12 cellular contexts compared by ENCODE assay signal in the genomic region with DNA sequence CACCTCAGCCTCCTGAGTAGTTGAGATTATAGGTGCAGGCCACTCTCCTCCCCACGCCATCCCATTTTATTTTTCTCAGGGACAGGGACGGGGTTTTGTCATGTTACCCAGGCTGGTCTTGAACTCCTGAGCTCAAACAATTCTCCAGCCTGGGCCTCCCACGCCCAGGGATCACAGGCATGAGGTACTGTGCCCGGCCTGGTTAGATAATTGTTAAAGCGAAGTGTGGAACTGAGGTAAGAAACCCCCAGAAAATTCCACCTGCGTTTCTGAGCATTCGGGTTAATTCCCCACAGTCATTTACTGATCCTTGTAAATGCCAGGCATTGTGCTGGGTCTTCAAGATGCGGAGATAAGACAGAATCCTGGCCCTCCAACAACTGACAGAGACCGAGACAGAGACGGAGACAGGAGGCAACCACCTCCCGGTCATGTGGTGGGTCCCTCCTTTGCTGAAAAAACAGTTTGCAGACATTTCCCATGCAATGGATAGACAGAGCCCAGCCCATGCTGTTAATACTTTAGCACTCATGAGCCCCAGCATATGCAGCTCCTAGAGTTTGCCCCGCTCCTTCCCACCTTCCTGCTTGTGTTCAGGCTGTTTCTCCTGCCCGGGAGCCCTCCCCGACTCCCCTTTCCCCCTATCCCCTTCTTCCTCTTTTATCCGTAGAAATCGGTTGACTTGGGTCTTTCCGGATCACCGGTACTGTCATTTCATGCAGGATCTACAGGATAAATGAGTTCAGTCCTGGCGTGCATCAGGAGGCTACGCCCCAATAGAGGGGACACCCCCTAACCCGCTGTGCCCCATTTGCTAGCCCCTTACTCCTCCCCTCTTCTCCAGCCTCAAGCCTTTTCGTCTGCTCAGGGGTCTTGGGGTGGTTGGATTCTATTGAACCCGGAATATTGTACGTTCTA. TPM values are rescaled to one million over a fixed set of nuclear protein-coding genes. Genes with fewer than 3 reads are reported as not detected.
DNase-seq lines count a peak whose midpoint lies in the region; ATAC-seq and TF ChIP-seq lines count a peak whose summit lies in the region.
"Had no signal": no experiment of that assay in that cellular context is flagged by ENCODE, and none has a peak within 500 bp of the region (broad histone marks: within the 10 kb centered on the region; RNA-seq: fewer than 3 reads in every experiment).

No MANE protein-coding gene starts in this region.

- peak; percentile 50 for DNase-seq in activated effector memory CD4-positive, alpha-beta T cell treated with anti-CD3 and anti-CD28 coated beads, Interleukin-2, amount 50 U/mL, for 16 hours
- no peak for DNase-seq in activated effector memory CD4-positive, alpha-beta T cell treated with Interleukin-2 at 50 U/mL for 16 hours
- DNase-seq in glutamatergic neuron = no peak
- DNase-seq in trophoblast cell = no peak
- DNase-seq in NCI-H146 treated with DMSO at 0.1 percent for 48 hours (lab: John Stamatoyannopoulos, UW; ENCODE audit: unreplicated experiment) = no peak
- DNase-seq in NCI-H524 treated with DMSO at 0.1 percent for 48 hours (lab: John Stamatoyannopoulos, UW) = no peak
- DNase-seq: central memory CD4-positive, alpha-beta T cell; left colon had no signal

- peak overlapping the region; percentile 64 for H3K18ac ChIP-seq in trophoblast cell (ENCODE audit: low read length)

- peak overlapping the region; percentile 30 for H2AFZ ChIP-seq in trophoblast cell (ENCODE audit: insufficient read depth, low read length, poor library complexity)

- peaks cover 8% of the 10 kb centered on the region for H3K4me1 Mint-ChIP-seq in glutamatergic neuron (ENCODE audit: low read depth, unreplicated experiment)

- ATAC-seq in GM18511 (IDR thresholded peaks at IDR 0.05; ENCODE audit: unreplicated experiment) = no peak
- ATAC-seq: left colon had no signal

- H3K4ac ChIP-seq in trophoblast cell (ENCODE audit: low read depth, low read length) = peak overlapping the region; percentile 55

- peak overlapping the region; percentile 90 for H2BK12ac ChIP-seq in trophoblast cell (ENCODE audit: low read length)

- H3K36me3 Mint-ChIP-seq in glutamatergic neuron (ENCODE audit: unreplicated experiment) = no peaks in the 10 kb centered on the region

- H3K36me3 ChIP-seq in trophoblast cell (ENCODE audit: control insufficient read depth in 1 of 2, insufficient read depth in 2 of 2, low read length in 2 of 2) (peaks cover 13 to 15% of the 10 kb centered on the region in 2 experiments), urinary bladder (ENCODE audit: insufficient read depth) (no peaks in the 10 kb centered on the region)

- H3K23ac ChIP-seq in trophoblast cell (ENCODE audit: low read length) = no peak overlapping the region

- peak overlapping the region; percentile 79 for H2AK5ac ChIP-seq in trophoblast cell (ENCODE audit: low read length)

- H3K4me2 ChIP-seq in trophoblast cell (ENCODE audit: low read length) = peak overlapping the region; percentile 50

- no peak overlapping the region for H3K4me3 Mint-ChIP-seq in glutamatergic neuron (ENCODE audit: unreplicated experiment)

- peak overlapping the region; percentile 92 for H2BK5ac ChIP-seq in trophoblast cell (ENCODE audit: low read depth, low read length, poor library complexity)

- H3K79me1 ChIP-seq in trophoblast cell (ENCODE audit: low read length) = peaks cover 28% of the 10 kb centered on the region

- H3K27ac Mint-ChIP-seq in glutamatergic neuron (ENCODE audit: unreplicated experiment) = peak overlapping the region; percentile 38
- H3K27ac Mint-ChIP-seq: activated T-helper 1 cell treated with anti-CD3 and anti-CD28 coated beads, Interleukin-12 subunit alpha, Interleukin-12 subunit beta, Interleukin-2, Interleukin-4 antibody, amounts not matched to agents 30 ng/mL and 10 ng/mL and 1 ng/mL, durations not matched to agents 14 hours and 24 hours and 36 hours had no signal

- H3K9me3 ChIP-seq in trophoblast cell (ENCODE audit: insufficient read depth, low read depth, low read length) = peaks cover 6% of the 10 kb centered on the region
- H3K9me3 ChIP-seq: SJCRH30 had no signal

- no CpG with 5 or more reads among the region's 24 CpGs for WGBS in trophoblast cell (ENCODE audit: extremely low coverage, insufficient coverage, insufficient read length)
- WGBS in urinary bladder = 60% methylated on average over 24 of the region's 24 CpGs

- no peak overlapping the region for H3K4me3 ChIP-seq in trophoblast cell (ENCODE audit: low read depth, low read length)
- H3K4me3 ChIP-seq in urinary bladder (ENCODE audit: low read depth, low read length) = no peak overlapping the region

- peak overlapping the region; percentile 63 for H4K8ac ChIP-seq in trophoblast cell (ENCODE audit: low read depth, low read length)

- H3K79me2 ChIP-seq in trophoblast cell (ENCODE audit: control insufficient read depth, insufficient read depth, low read length, poor library complexity) = peaks cover 23% of the 10 kb centered on the region

- peaks cover 18% of the 10 kb centered on the region for H3K9me3 Mint-ChIP-seq in glutamatergic neuron (ENCODE audit: unreplicated experiment)
- H3K9me3 Mint-ChIP-seq: activated T-helper 1 cell treated with anti-CD3 and anti-CD28 coated beads, Interleukin-12 subunit alpha, Interleukin-12 subunit beta, Interleukin-2, Interleukin-4 antibody, amounts not matched to agents 30 ng/mL and 10 ng/mL and 1 ng/mL, durations not matched to agents 14 hours and 24 hours and 36 hours had no signal

- peak overlapping the region; percentile 88 for H4K91ac ChIP-seq in trophoblast cell (ENCODE audit: low read depth, low read length)

- H3K4me1 ChIP-seq in trophoblast cell (ENCODE audit: control insufficient read depth in 1 of 2, insufficient read depth in 2 of 2, low read length in 2 of 2) (peaks cover 14 to 16% of the 10 kb centered on the region in 2 experiments), urinary bladder (ENCODE audit: insufficient read depth) (peaks cover 1% of the 10 kb centered on the region)

- H4K12ac ChIP-seq in trophoblast cell (ENCODE audit: low read depth, low read length) = peak overlapping the region; percentile 22

- peak overlapping the region; percentile 81 for H2BK120ac ChIP-seq in trophoblast cell (ENCODE audit: insufficient read depth, low read length, poor library complexity)

- no peak for TF ChIP-seq CTCF in glutamatergic neuron (IDR thresholded peaks at IDR 0.05; ENCODE audit: partially characterized antibody, unreplicated experiment)

- H3K27me3 ChIP-seq in trophoblast cell (ENCODE audit: insufficient read depth, low read length) = no peaks in the 10 kb centered on the region
- H3K27me3 ChIP-seq: SJCRH30 had no signal

- H3K27me3 Mint-ChIP-seq in glutamatergic neuron (ENCODE audit: unreplicated experiment) = peaks cover 17% of the 10 kb centered on the region

- no peak overlapping the region for H3K9ac ChIP-seq in trophoblast cell (ENCODE audit: low read length)

- H3K14ac ChIP-seq in trophoblast cell (ENCODE audit: low read length) = peak overlapping the region; percentile 71

- H3K27ac ChIP-seq in trophoblast cell (ENCODE audit: low read depth, low read length) (peak overlapping the region; percentile 68), urinary bladder (ENCODE audit: low read depth) (peak overlapping the region; percentile 12)

RNA-seq across cellular contexts. Expression of a gene that starts 1.6 kb away (rescaled TPM):
- total RNA-seq in glutamatergic neuron (ENCODE audit: unreplicated experiment) (135 TPM), urinary bladder (305 TPM)
- 220 and 222 TPM in 2 replicates for polyA plus RNA-seq in trophoblast cell (2013)
- polyA plus RNA-seq in urinary bladder = 1,467 TPM
